Comparison of ENCODE assay signal across 8 cellular contexts in the genomic region with DNA sequence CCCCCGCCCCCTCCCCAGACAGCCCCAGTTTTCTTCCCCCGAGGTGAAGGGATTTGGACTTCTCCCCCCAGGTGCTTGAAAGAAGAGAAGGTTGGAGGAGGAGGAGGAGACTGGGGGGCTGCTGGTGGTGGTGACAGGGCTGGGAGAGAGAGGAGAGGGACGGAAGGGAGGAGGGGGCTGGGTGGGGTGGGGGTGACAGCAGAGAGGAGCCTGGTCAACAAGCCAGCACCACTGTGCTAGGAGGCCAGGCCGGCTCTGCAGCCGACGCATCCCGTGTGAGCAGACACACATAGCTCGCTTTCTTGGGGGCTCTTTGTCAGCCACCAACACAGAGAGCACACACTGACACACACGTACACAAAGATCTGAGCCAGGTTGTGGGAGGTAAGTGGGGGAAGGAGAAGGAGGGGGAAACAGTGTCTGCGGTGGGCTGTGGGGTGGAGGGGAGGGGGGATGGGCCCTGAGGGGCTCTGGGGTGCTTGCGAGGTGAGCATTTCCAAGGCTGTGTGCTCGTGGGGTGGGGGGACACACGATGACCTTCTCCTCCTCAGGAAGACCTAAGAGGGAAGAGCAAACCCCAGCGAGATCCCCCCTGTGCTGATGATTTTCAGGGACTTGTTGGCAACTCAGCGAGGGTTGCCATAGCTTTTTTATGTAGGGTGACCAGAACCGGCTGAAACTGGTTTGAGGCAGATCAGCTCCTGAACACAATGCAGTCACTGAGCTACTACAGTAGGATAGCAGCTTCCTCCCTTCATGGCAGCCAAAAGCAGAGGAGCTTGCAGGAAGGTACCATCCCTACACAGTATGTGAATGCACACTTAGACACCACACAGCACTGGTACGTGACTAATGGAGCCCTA. TPM values are rescaled to one million over a fixed set of nuclear protein-coding genes. Genes with fewer than 3 reads are reported as not detected.
DNase-seq lines count a peak whose midpoint lies in the region; ATAC-seq and TF ChIP-seq lines count a peak whose summit lies in the region.

A gene with protein sequence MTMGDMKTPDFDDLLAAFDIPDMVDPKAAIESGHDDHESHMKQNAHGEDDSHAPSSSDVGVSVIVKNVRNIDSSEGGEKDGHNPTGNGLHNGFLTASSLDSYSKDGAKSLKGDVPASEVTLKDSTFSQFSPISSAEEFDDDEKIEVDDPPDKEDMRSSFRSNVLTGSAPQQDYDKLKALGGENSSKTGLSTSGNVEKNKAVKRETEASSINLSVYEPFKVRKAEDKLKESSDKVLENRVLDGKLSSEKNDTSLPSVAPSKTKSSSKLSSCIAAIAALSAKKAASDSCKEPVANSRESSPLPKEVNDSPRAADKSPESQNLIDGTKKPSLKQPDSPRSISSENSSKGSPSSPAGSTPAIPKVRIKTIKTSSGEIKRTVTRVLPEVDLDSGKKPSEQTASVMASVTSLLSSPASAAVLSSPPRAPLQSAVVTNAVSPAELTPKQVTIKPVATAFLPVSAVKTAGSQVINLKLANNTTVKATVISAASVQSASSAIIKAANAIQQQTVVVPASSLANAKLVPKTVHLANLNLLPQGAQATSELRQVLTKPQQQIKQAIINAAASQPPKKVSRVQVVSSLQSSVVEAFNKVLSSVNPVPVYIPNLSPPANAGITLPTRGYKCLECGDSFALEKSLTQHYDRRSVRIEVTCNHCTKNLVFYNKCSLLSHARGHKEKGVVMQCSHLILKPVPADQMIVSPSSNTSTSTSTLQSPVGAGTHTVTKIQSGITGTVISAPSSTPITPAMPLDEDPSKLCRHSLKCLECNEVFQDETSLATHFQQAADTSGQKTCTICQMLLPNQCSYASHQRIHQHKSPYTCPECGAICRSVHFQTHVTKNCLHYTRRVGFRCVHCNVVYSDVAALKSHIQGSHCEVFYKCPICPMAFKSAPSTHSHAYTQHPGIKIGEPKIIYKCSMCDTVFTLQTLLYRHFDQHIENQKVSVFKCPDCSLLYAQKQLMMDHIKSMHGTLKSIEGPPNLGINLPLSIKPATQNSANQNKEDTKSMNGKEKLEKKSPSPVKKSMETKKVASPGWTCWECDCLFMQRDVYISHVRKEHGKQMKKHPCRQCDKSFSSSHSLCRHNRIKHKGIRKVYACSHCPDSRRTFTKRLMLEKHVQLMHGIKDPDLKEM (N-terminal part only) (plus strand): TSS at position 732 of the 863 bp plus-strand sequence. CDS start 53,411 bp downstream, outside the sequence.

- H3K4me1 Mint-ChIP-seq in CD8-positive, alpha-beta memory T cell: peaks cover 14 to 31% (median 16%) of the 10 kb centered on the region in 3 donors
- H3K4me1 Mint-ChIP-seq in IgD-negative memory B cell: peaks cover 30 to 44% (median 40%) of the 10 kb centered on the region in 3 donors

- peak within 1 kb of the TSS; percentile 100 for H4K91ac ChIP-seq in mesenchymal stem cell (ENCODE audit: low read length)

- peak within 1 kb of the TSS in 1 of 2 experiments; percentile 92 for H3K14ac ChIP-seq in mesenchymal stem cell (ENCODE audit: low read length in 2 of 2)

- H3K27ac ChIP-seq in CD8-positive, alpha-beta memory T cell (ENCODE audit: low read depth, low read length): peak within 1 kb of the TSS; percentile 29
- peak within 1 kb of the TSS; percentile 82 for H3K27ac ChIP-seq in SJCRH30
- H3K27ac ChIP-seq in mesenchymal stem cell (ENCODE audit: low read length, poor library complexity, severe bottlenecking): peak within 1 kb of the TSS; percentile 77
- H3K27ac ChIP-seq in thoracic aorta: peak within 1 kb of the TSS; percentile 96 to 99

- H2AFZ ChIP-seq in mesenchymal stem cell (ENCODE audit: low read depth, low read length): peak within 1 kb of the TSS; percentile 32

- H3K4me2 ChIP-seq in mesenchymal stem cell (ENCODE audit: low read length, poor library complexity, severe bottlenecking): peak within 1 kb of the TSS; percentile 64

- peak in 1 of 5 donors; percentile 56 for DNase-seq in CD8-positive, alpha-beta memory T cell
- DNase-seq in SJCRH30 (peak; percentile 35 to 54), mesenchymal stem cell (peak; percentile 79), thoracic aorta (ENCODE audit: low spot score) (no peak), activated gamma-delta T cell (lab: John Stamatoyannopoulos, UW) (no peak)

- POLR2A ChIA-PET in CD8-positive, alpha-beta memory T cell (lab: Charles Lee): no interaction called here

- H2BK15ac ChIP-seq in mesenchymal stem cell (ENCODE audit: low read depth, poor library complexity, severe bottlenecking): peak within 1 kb of the TSS; percentile 99

- peaks cover 4% of the 10 kb centered on the region for H3K27me3 ChIP-seq in CD8-positive, alpha-beta memory T cell (ENCODE audit: insufficient read depth, low read length, poor library complexity, severe bottlenecking)
- H3K27me3 ChIP-seq in SJCRH30 (no peaks in the 10 kb centered on the region), mesenchymal stem cell (ENCODE audit: control insufficient read depth in 1 of 2, insufficient read depth in 1 of 2, low read length in 2 of 2) (no peaks in the 10 kb centered on the region), thoracic aorta (replicated peaks; ENCODE audit: insufficient read depth) (no peaks in the 10 kb centered on the region)

- in situ Hi-C loops in endometrial microvascular endothelial cells (cut with HindIII; ENCODE audit: inconsistent ontology term, low pct_unique_long_range_greater_than_20kb, low sequenced_read_pairs): no loop called here

- peak within 1 kb of the TSS; percentile 100 for H2BK120ac ChIP-seq in mesenchymal stem cell (ENCODE audit: low read depth, low read length)

- ATAC-seq in thoracic aorta (ENCODE audit: insufficient number of reproducible peaks, low FRiP score, low read depth) (no peak), GM19351 (IDR thresholded peaks at IDR 0.05; ENCODE audit: unreplicated experiment) (no peak)

- peak within 1 kb of the TSS; percentile 9 to 86 (median 65) for H3K27ac Mint-ChIP-seq in CD8-positive, alpha-beta memory T cell
- H3K27ac Mint-ChIP-seq in IgD-negative memory B cell: peak within 1 kb of the TSS; percentile 94 to 99 (median 98)

- H3K9me3 ChIP-seq in CD8-positive, alpha-beta memory T cell (ENCODE audit: low read length): no peaks in the 10 kb centered on the region
- no peaks in the 10 kb centered on the region for H3K9me3 ChIP-seq in SJCRH30 (replicated peaks)
- no peaks in the 10 kb centered on the region for H3K9me3 ChIP-seq in mesenchymal stem cell (ENCODE audit: control insufficient read depth, low read length)
- no peaks in the 10 kb centered on the region for H3K9me3 ChIP-seq in thoracic aorta

- H3K9me3 Mint-ChIP-seq in CD8-positive, alpha-beta memory T cell: peaks cover 0 to 5% (median 4%) of the 10 kb centered on the region in 5 donors
- H3K9me3 Mint-ChIP-seq in IgD-negative memory B cell: peaks cover 2 to 8% (median 3%) of the 10 kb centered on the region in 3 donors

- no peak within 1 kb of the TSS for H3K4me3 ChIP-seq in CD8-positive, alpha-beta memory T cell (ENCODE audit: low read length)
- H3K4me3 ChIP-seq in SJCRH30: peak within 1 kb of the TSS; percentile 66
- H3K4me3 ChIP-seq in mesenchymal stem cell (ENCODE audit: insufficient read depth in 1 of 2, low read depth in 1 of 2, low read length in 2 of 2): peak within 1 kb of the TSS; percentile 60 to 74
- peak within 1 kb of the TSS; percentile 67 for H3K4me3 ChIP-seq in thoracic aorta

- no peaks in the 10 kb centered on the region for H3K4me1 ChIP-seq in CD8-positive, alpha-beta memory T cell (ENCODE audit: insufficient read depth, low read length)
- peaks cover 17% of the 10 kb centered on the region for H3K4me1 ChIP-seq in SJCRH30
- H3K4me1 ChIP-seq in mesenchymal stem cell (ENCODE audit: control insufficient read depth, insufficient read depth, low read depth, low read length): peaks cover 14% of the 10 kb centered on the region
- peaks cover 63 to 88% of the 10 kb centered on the region in 2 donors for H3K4me1 ChIP-seq in thoracic aorta (ENCODE audit: control insufficient read depth in 1 of 2, low read depth in 2 of 2)

- 5% methylated on average over 11 of the region's 17 CpGs for WGBS in mesenchymal stem cell

- H4K8ac ChIP-seq in mesenchymal stem cell (ENCODE audit: low read length): peak within 1 kb of the TSS; percentile 99

- peak within 1 kb of the TSS; percentile 68 to 91 for H3K23ac ChIP-seq in mesenchymal stem cell (ENCODE audit: low read length in 2 of 2)

- H2AK5ac ChIP-seq in mesenchymal stem cell (ENCODE audit: low read length, severe bottlenecking): peak within 1 kb of the TSS; percentile 56

- peaks cover 26 to 77% of the 10 kb centered on the region in 2 donors for H3K27me3 Mint-ChIP-seq in CD8-positive, alpha-beta memory T cell
- H3K27me3 Mint-ChIP-seq in IgD-negative memory B cell: peaks cover 4% of the 10 kb centered on the region

- CTCF ChIA-PET in CD8-positive, alpha-beta memory T cell (lab: Charles Lee): no interaction called here

- peak within 1 kb of the TSS; percentile 40 to 55 for H2BK12ac ChIP-seq in mesenchymal stem cell (ENCODE audit: low read length in 2 of 2)

- TF ChIP-seq CTCF in thoracic aorta (IDR thresholded peaks at IDR 0.05): no peak

- no peaks in the 10 kb centered on the region for H3K36me3 ChIP-seq in CD8-positive, alpha-beta memory T cell (ENCODE audit: insufficient read depth, low read length)
- peaks cover 13% of the 10 kb centered on the region for H3K36me3 ChIP-seq in SJCRH30
- H3K36me3 ChIP-seq in mesenchymal stem cell (ENCODE audit: control insufficient read depth in 1 of 2, insufficient read depth in 2 of 2, low read depth in 1 of 2, low read length in 2 of 2): peaks cover 9 to 37% of the 10 kb centered on the region in 2 experiments
- peaks cover 5% of the 10 kb centered on the region for H3K36me3 ChIP-seq in thoracic aorta

- H3K9ac ChIP-seq in mesenchymal stem cell (ENCODE audit: low read length): peak within 1 kb of the TSS; percentile 87

- peaks cover 11% of the 10 kb centered on the region for H3K79me1 ChIP-seq in mesenchymal stem cell (replicated peaks; ENCODE audit: low read length, poor library complexity, severe bottlenecking)

- H3K4me3 Mint-ChIP-seq in CD8-positive, alpha-beta memory T cell: peak within 1 kb of the TSS; percentile 53 to 78 (median 75)
- H3K4me3 Mint-ChIP-seq in IgD-negative memory B cell: peak within 1 kb of the TSS; percentile 71 to 88 (median 78)

- H3K18ac ChIP-seq in mesenchymal stem cell (ENCODE audit: low read depth in 1 of 2, low read length in 2 of 2): peak within 1 kb of the TSS; percentile 93 to 97

- peak within 1 kb of the TSS; percentile 67 for H2BK5ac ChIP-seq in mesenchymal stem cell (ENCODE audit: low read depth, low read length, poor library complexity, severe bottlenecking)

- peak within 1 kb of the TSS; percentile 99 for H3K4ac ChIP-seq in mesenchymal stem cell (ENCODE audit: low read depth in 1 of 2, low read length in 2 of 2)

- H3K36me3 Mint-ChIP-seq in CD8-positive, alpha-beta memory T cell: peaks cover 3 to 6% (median 5%) of the 10 kb centered on the region in 3 donors
- H3K36me3 Mint-ChIP-seq in IgD-negative memory B cell: peaks cover 16% of the 10 kb centered on the region

RNA-seq across cellular contexts. Expression of the gene that starts here (rescaled TPM):
- 1 to 10 TPM; 6.1 to 6.3 TPM for total RNA-seq in CD8-positive, alpha-beta memory T cell
- polyA plus RNA-seq in CD8-positive, alpha-beta memory T cell: 0.70 TPM
- polyA plus RNA-seq in IgD-negative memory B cell: 14.8 TPM
- total RNA-seq in SJCRH30 (2014; rRNA removed; shearing (Covaris generic)): 26.2 and 27.7 TPM in 2 replicates
- total RNA-seq in endometrial microvascular endothelial cells (ENCODE audit: inconsistent ontology term): 36.9 TPM
- polyA plus RNA-seq in mesenchymal stem cell (2013, experiment 1 of 2): 65.7 TPM
- 65.9 TPM for polyA plus RNA-seq in mesenchymal stem cell (2013, experiment 2 of 2)
- total RNA-seq in thoracic aorta: 100 to 1,000 TPM; 133 to 211 TPM

Comparison
In these comparisons a context has a peak if more than half of its experiments do, and no peak if none do; other contexts are left out.
1. DNase-seq: peak in SJCRH30 (2 of 2) and mesenchymal stem cell (single experiment); none in thoracic aorta (single experiment) and activated gamma-delta T cell (single experiment).
2. H3K27ac ChIP-seq: peak in every context shown above with its lines; median percentile 98 in thoracic aorta; 82 in SJCRH30; 77 in mesenchymal stem cell; 29 in CD8-positive, alpha-beta memory T cell.